28 cellular contexts compared by ENCODE assay signal in the genomic region with DNA sequence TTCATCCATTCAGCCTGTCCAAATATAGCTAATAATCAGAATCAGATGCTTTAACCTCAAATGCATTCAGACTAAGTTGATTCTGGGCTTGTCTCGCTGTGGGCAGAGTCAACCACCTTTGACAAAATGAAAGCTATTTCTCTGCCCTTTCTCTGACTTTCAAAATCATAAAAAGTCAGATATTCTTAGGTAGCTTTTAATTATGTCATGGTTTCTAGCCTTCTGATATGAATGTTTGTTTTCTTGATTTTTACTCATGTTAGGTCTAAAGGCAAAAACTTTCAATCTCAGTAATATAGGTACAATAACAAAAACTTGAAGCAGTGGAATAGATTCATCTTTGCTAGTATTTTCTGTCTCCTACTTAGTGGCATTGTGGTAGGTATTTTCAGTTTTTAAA.
"Had no signal": no experiment of that assay in that cellular context is flagged by ENCODE, and none has a peak within 500 bp of the region (broad histone marks: within the 10 kb centered on the region; RNA-seq: fewer than 3 reads in every experiment).

No MANE protein-coding gene starts in this region.

- H3K4me3 ChIP-seq: body of pancreas, colonic mucosa, esophagus muscularis mucosa, gastroesophageal sphincter, heart right ventricle, hepatocyte had no signal

- H3K79me2 ChIP-seq: hepatocyte had no signal

- H3K4me1 ChIP-seq: body of pancreas, colonic mucosa, esophagus muscularis mucosa, gastroesophageal sphincter, heart right ventricle had no signal

- ATAC-seq: activated CD8-positive, alpha-beta T cell treated with anti-CD3 and anti-CD28 coated beads for 36 hours; body of pancreas; gastroesophageal sphincter; heart right ventricle; T-helper 17 cell had no signal

- H3K9me3 ChIP-seq: body of pancreas, colonic mucosa, esophagus muscularis mucosa, gastroesophageal sphincter, heart right ventricle had no signal

- H3K36me3 ChIP-seq: colonic mucosa, gastroesophageal sphincter had no signal

- H3K27ac Mint-ChIP-seq: activated CD8-positive, alpha-beta T cell treated with anti-CD3 and anti-CD28 coated beads for 36 hours; activated naive CD8-positive, alpha-beta T cell; endodermal cell; T-helper 17 cell had no signal

- H3K27me3 ChIP-seq: body of pancreas, colonic mucosa, esophagus muscularis mucosa, gastroesophageal sphincter, heart right ventricle, hepatocyte had no signal

- H3K4me3 Mint-ChIP-seq: activated CD8-positive, alpha-beta T cell treated with anti-CD3 and anti-CD28 coated beads for 36 hours; activated naive CD8-positive, alpha-beta T cell; endodermal cell; T-helper 17 cell had no signal

- H2AFZ ChIP-seq: hepatocyte had no signal

- DNase-seq: activated CD4-positive, alpha-beta T cell treated with anti-CD3 and anti-CD28 coated beads for 4 hours; activated CD4-positive, alpha-beta T cell treated with anti-CD3 and anti-CD28 coated beads, Interleukin-2, amount 50 U/mL, for 1 hour; activated CD4-positive, alpha-beta T cell treated with anti-CD3 and anti-CD28 coated beads, Interleukin-2, amount 50 U/mL, for 48 hours; activated CD4-positive, CD25-positive, alpha-beta regulatory T cell; activated CD4-positive, CD25-positive, alpha-beta regulatory T cell treated with anti-CD3 and anti-CD28 coated beads, Interleukin-2, amount 50 U/mL, for 72 hours; activated CD8-positive, alpha-beta memory T cell treated with anti-CD3 and anti-CD28 coated beads for 24 hours; activated CD8-positive, alpha-beta T cell treated with anti-CD3 and anti-CD28 coated beads for 36 hours; activated effector memory CD4-positive, alpha-beta T cell treated with Interleukin-2 at 50 U/mL for 16 hours; activated gamma-delta T cell treated with Interleukin-2 at 50 U/mL for 16 hours; activated naive CD4-positive, alpha-beta T cell treated with anti-CD3 and anti-CD28 coated beads, Interleukin-2, amount 50 U/mL, for 16 hours; activated naive CD4-positive, alpha-beta T cell treated with Interleukin-2 at 50 U/mL for 16 hours; activated T-cell treated with anti-CD3 and anti-CD28 coated beads, Interleukin-2, amount 50 U/mL, for 48 hours; amygdala; aorta; body of pancreas; caudate nucleus; colonic mucosa; effector memory CD4-positive, alpha-beta T cell; endodermal cell; erythroblast; foreskin melanocyte; heart right ventricle; T-helper 1 cell; T-helper 17 cell had no signal

- H3K9me3 Mint-ChIP-seq: activated CD8-positive, alpha-beta T cell treated with anti-CD3 and anti-CD28 coated beads for 36 hours had no signal

- H3K4me2 ChIP-seq: hepatocyte had no signal

- H3K27me3 Mint-ChIP-seq: activated CD8-positive, alpha-beta T cell treated with anti-CD3 and anti-CD28 coated beads for 36 hours; activated naive CD8-positive, alpha-beta T cell; T-helper 17 cell had no signal

- H3K27ac ChIP-seq: body of pancreas, colonic mucosa, esophagus muscularis mucosa, gastroesophageal sphincter, heart right ventricle, hepatocyte had no signal
